ENCODE assay signal across 1 cellular context in the genomic region with DNA sequence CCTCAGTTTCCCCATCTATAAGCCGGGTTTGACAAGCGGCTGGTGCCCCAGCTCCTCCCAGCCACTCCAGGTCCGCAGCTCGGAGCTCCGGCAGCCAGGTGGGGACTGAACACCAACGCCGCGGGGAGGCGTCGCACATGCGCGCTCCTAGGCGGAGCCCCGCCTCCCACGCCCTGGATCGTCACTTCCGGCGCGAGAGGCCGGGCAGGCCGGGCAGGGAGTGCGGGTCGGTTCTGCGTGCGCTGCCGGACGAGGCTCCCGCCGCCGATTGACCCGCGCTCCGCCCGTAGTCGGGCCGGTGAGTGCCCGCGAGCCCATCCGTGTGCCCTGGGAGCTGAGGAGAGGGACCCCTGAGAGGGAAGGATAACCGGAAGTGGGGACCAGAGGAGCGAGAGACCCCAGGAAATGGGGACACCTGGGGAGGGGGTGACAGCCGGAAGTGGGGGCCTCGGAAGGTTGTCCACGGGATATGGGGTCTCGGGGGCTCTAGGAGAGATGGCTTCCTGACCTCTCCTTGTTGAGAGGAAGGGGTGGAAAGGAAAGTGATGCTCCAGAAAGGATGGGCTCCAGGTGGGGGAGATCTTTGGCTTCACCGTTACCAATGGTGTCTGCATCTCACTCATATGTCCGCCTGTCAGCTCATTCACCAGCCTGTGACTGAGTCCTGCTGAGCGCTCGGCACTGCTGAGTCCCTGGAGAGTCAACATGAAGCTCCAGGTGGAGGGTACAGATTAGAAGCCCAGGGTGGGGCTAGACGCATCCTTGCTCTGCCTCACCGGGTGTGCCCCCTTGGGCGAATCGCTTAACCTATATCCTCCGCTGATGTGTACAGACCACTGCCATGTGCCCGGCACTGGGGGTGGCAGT.
TF ChIP-seq lines count a peak whose summit lies in the region.

A gene with protein sequence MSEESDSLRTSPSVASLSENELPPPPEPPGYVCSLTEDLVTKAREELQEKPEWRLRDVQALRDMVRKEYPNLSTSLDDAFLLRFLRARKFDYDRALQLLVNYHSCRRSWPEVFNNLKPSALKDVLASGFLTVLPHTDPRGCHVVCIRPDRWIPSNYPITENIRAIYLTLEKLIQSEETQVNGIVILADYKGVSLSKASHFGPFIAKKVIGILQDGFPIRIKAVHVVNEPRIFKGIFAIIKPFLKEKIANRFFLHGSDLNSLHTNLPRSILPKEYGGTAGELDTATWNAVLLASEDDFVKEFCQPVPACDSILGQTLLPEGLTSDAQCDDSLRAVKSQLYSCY (plus strand): TSS at position 181 of the 867 bp plus-strand sequence. CDS start 4,126 bp downstream, outside the sequence.

TF ChIP-seq in HepG2, 621 proteins besides CTCF, POLR2A, EP300 and RAD21 (continued from another document and continues in another):
- TF ChIP-seq ZNF770 (CRISPR knock-in tag; IDR thresholded peaks at IDR 0.05) = 0 out of 2 replicates have a peak, but pooled peaks have one; percentile 47
- peak; percentile 100 for TF ChIP-seq IRF9 (CRISPR knock-in tag; IDR thresholded peaks at IDR 0.05; ENCODE audit: borderline replicate concordance)
- TF ChIP-seq POLR2AphosphoS5 (IDR thresholded peaks at IDR 0.05; ENCODE audit: low read depth, low read length) = peak; percentile 98
- TF ChIP-seq PAX8 (CRISPR knock-in tag; IDR thresholded peaks at IDR 0.05; ENCODE audit: borderline replicate concordance) = peak; percentile 84; the same call in 1 of the 2 replicates
- no peak; the same call in 1 of the 2 replicates for TF ChIP-seq AKNA (CRISPR knock-in tag; IDR thresholded peaks at IDR 0.05; ENCODE audit: borderline replicate concordance)
- TF ChIP-seq CREB1 (IDR thresholded peaks at IDR 0.05) = peak; percentile 93
- peak; percentile 91 for TF ChIP-seq CREB1 (CRISPR knock-in tag; IDR thresholded peaks at IDR 0.05)
- TF ChIP-seq ATF2 (CRISPR knock-in tag; IDR thresholded peaks at IDR 0.05) = peak; percentile 88
- TF ChIP-seq ZNF816 (CRISPR knock-in tag; IDR thresholded peaks at IDR 0.05; ENCODE audit: borderline replicate concordance) = peak; percentile 92
- TF ChIP-seq MTF1 (CRISPR knock-in tag; IDR thresholded peaks at IDR 0.05) = no peak
- no peak for TF ChIP-seq SIX1 (CRISPR knock-in tag; IDR thresholded peaks at IDR 0.05; ENCODE audit: borderline replicate concordance)
- TF ChIP-seq ZMAT3 (CRISPR knock-in tag; conservative IDR thresholded peaks at IDR 0.05) = peak; percentile 99
- TF ChIP-seq ZNF207 (IDR thresholded peaks at IDR 0.05; ENCODE audit: borderline replicate concordance) = no peak
- peak; percentile 100 for TF ChIP-seq ZNF687 (CRISPR knock-in tag; IDR thresholded peaks at IDR 0.05)
- TF ChIP-seq ZNF773 (CRISPR knock-in tag; IDR thresholded peaks at IDR 0.05; ENCODE audit: borderline replicate concordance) = peak; percentile 83; the same call in 1 of the 2 replicates
- 0 out of 2 replicates have a peak, but pooled peaks have one; percentile 44 for TF ChIP-seq ZNF530 (CRISPR knock-in tag; IDR thresholded peaks at IDR 0.05; ENCODE audit: low read depth)
- TF ChIP-seq HNF4A (CRISPR knock-in tag; IDR thresholded peaks at IDR 0.05) = no peak; the same call in 1 of the 2 replicates
- peak; percentile 93 for TF ChIP-seq ASH2L (IDR thresholded peaks at IDR 0.05; ENCODE audit: insufficient read length, low read depth, low read length)
- TF ChIP-seq ZNF749 (CRISPR knock-in tag; IDR thresholded peaks at IDR 0.05; ENCODE audit: borderline replicate concordance) = peak; percentile 92
- TF ChIP-seq, protein P1, sequence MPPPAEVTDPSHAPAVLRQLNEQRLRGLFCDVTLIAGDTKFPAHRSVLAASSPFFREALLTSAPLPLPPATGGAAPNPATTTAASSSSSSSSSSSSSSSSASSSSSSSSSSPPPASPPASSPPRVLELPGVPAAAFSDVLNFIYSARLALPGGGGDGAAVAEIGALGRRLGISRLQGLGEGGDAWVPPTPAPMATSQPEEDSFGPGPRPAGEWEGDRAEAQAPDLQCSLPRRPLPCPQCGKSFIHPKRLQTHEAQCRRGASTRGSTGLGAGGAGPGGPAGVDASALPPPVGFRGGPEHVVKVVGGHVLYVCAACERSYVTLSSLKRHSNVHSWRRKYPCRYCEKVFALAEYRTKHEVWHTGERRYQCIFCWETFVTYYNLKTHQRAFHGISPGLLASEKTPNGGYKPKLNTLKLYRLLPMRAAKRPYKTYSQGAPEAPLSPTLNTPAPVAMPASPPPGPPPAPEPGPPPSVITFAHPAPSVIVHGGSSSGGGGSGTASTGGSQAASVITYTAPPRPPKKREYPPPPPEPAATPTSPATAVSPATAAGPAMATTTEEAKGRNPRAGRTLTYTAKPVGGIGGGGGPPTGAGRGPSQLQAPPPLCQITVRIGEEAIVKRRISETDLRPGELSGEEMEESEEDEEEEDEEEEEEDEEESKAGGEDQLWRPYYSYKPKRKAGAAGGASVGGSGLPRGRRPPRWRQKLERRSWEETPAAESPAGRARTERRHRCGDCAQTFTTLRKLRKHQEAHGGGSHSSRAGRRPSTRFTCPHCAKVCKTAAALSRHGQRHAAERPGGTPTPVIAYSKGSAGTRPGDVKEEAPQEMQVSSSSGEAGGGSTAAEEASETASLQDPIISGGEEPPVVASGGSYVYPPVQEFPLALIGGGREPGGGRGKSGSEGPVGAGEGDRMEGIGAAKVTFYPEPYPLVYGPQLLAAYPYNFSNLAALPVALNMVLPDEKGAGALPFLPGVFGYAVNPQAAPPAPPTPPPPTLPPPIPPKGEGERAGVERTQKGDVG (CRISPR knock-in tag; IDR thresholded peaks at IDR 0.05; ENCODE audit: borderline replicate concordance) = peak; percentile 85
- peak; percentile 97 for TF ChIP-seq ZFY (CRISPR knock-in tag; IDR thresholded peaks at IDR 0.05)
- peak; percentile 99 for TF ChIP-seq REPIN1 (CRISPR knock-in tag; IDR thresholded peaks at IDR 0.05; ENCODE audit: borderline replicate concordance, low read depth)
- TF ChIP-seq HNRNPL (IDR thresholded peaks at IDR 0.05; ENCODE audit: low read depth, low read length) = 0 out of 2 replicates have a peak, but pooled peaks have one; percentile 21
- TF ChIP-seq, protein P2, sequence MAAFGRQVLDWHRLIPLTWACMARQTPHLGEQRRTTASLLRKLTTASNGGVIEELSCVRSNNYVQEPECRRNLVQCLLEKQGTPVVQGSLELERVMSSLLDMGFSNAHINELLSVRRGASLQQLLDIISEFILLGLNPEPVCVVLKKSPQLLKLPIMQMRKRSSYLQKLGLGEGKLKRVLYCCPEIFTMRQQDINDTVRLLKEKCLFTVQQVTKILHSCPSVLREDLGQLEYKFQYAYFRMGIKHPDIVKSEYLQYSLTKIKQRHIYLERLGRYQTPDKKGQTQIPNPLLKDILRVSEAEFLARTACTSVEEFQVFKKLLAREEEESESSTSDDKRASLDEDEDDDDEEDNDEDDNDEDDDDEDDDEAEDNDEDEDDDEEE (CRISPR knock-in tag; IDR thresholded peaks at IDR 0.05) = peak; percentile 99
- TF ChIP-seq PCBP1 (IDR thresholded peaks at IDR 0.05; ENCODE audit: borderline replicate concordance, low read depth, low read length) = 0 out of 2 replicates have a peak, but pooled peaks have one; percentile 71
- TF ChIP-seq SNAPC2 (CRISPR knock-in tag; IDR thresholded peaks at IDR 0.05) = peak; percentile 98
- TF ChIP-seq ZNF276 (CRISPR knock-in tag; IDR thresholded peaks at IDR 0.05; ENCODE audit: low read depth) = peak; percentile 98
